ENCODE assay signal across 13 cellular contexts in genomic region chr7:103660455-103661371, GRCh38.
A peak's percentile ranks its signal among the peaks of the same experiment; 100 is the strongest.
DNase-seq lines count a peak whose midpoint lies in the region; ATAC-seq and TF ChIP-seq lines count a peak whose summit lies in the region.
"Had no signal": no experiment of that assay in that cellular context is flagged by ENCODE, and none has a peak within 500 bp of the region (broad histone marks: within the 10 kb centered on the region; RNA-seq: fewer than 3 reads in every experiment).

No MANE protein-coding gene starts in this region.

- peaks cover 3% of the 10 kb centered on the region for H3K27me3 Mint-ChIP-seq in GM23338 (ENCODE audit: insufficient read depth, low read depth, poor library complexity)

- CTCF ChIA-PET in PC-9 (lab: Charles Lee): no interaction called here

- H2AFZ ChIP-seq in GM23338 (0 out of 2 replicates have a peak overlapping the region, but pooled peaks have one; percentile 1), PC-9 (no peak overlapping the region)

- H3F3A ChIP-seq in GM23338 (replicated peaks; ENCODE audit: low read depth): no peaks in the 10 kb centered on the region
- H3F3A ChIP-seq in PC-9 (ENCODE audit: insufficient read depth, low read depth): peaks cover 5% of the 10 kb centered on the region; the same call in 1 of the 2 replicates

- no peaks in the 10 kb centered on the region for H3K4me1 ChIP-seq in GM23338 (ENCODE audit: insufficient read depth)
- H3K4me1 ChIP-seq in PC-9 (replicated peaks; ENCODE audit: insufficient read depth): peaks cover 18% of the 10 kb centered on the region
- no peaks in the 10 kb centered on the region for H3K4me1 ChIP-seq in mucosa of descending colon (ENCODE audit: low read depth)
- H3K4me1 ChIP-seq: heart left ventricle had no signal

- no peaks in the 10 kb centered on the region for H4K20me1 ChIP-seq in GM23338 (replicated peaks; ENCODE audit: insufficient read depth)
- no peaks in the 10 kb centered on the region for H4K20me1 ChIP-seq in PC-9 (ENCODE audit: insufficient read depth)

- POLR2A ChIA-PET in PC-9 (lab: Charles Lee; ENCODE audit: unreplicated experiment): no interaction called here

- H3K9me3 ChIP-seq in PC-9 (ENCODE audit: insufficient read depth, low read depth) (no peaks in the 10 kb centered on the region), mucosa of descending colon (no peaks in the 10 kb centered on the region)
- H3K9me3 ChIP-seq: heart left ventricle had no signal

- H3K27ac Mint-ChIP-seq in GM23338: no peak overlapping the region; the same call in 1 of the 2 replicates
- H3K27ac Mint-ChIP-seq: T-helper 17 cell had no signal

- H3K79me2 ChIP-seq in GM23338 (replicated peaks; ENCODE audit: insufficient read depth) (no peaks in the 10 kb centered on the region), PC-9 (ENCODE audit: low read depth) (no peaks in the 10 kb centered on the region)

- H3K36me3 ChIP-seq in GM23338 (ENCODE audit: insufficient read depth) (no peaks in the 10 kb centered on the region), PC-9 (ENCODE audit: low read depth) (no peaks in the 10 kb centered on the region), mucosa of descending colon (ENCODE audit: low read depth) (no peaks in the 10 kb centered on the region)
- H3K36me3 ChIP-seq: heart left ventricle had no signal

- H3K36me3 Mint-ChIP-seq in GM23338 (ENCODE audit: low read depth): no peaks in the 10 kb centered on the region

- H3K4me1 Mint-ChIP-seq in GM23338: no peaks in the 10 kb centered on the region
- H3K4me1 Mint-ChIP-seq: T-helper 17 cell had no signal

- no peak overlapping the region for H3K4me3 Mint-ChIP-seq in GM23338
- H3K4me3 Mint-ChIP-seq: T-helper 17 cell had no signal

- H3K4me3 ChIP-seq in GM23338 (no peak overlapping the region), PC-9 (no peak overlapping the region), fibroblast of mammary gland (ENCODE audit: control insufficient read depth, low read depth, low read length) (no peak overlapping the region), mucosa of descending colon (no peak overlapping the region)
- H3K4me3 ChIP-seq: heart left ventricle had no signal

- no peaks in the 10 kb centered on the region for H3K9me2 ChIP-seq in GM23338 (ENCODE audit: insufficient read depth)
- no peaks in the 10 kb centered on the region for H3K9me2 ChIP-seq in PC-9 (ENCODE audit: insufficient read depth)

- intact Hi-C loops in PC-9 (cut with micrococcal nuclease; ENCODE audit: unreplicated experiment): loop anchor here (2.0 to 5.0 kb wide), 2 partner anchors 28 to 67 kb away; no protein-coding TSS in a partner anchor
- intact Hi-C loops in mucosa of descending colon (cut with DNase I, micrococcal nuclease): no loop called here

- no peak overlapping the region for H3K4me2 ChIP-seq in GM23338
- H3K4me2 ChIP-seq in PC-9: peak overlapping the region; percentile 40

- H3K27me3 ChIP-seq in GM23338 (ENCODE audit: insufficient read depth) (no peaks in the 10 kb centered on the region), PC-9 (ENCODE audit: insufficient read depth, low read depth) (no peaks in the 10 kb centered on the region)
- H3K27me3 ChIP-seq: heart left ventricle had no signal

- no peak overlapping the region for H3K27ac ChIP-seq in GM23338 (ENCODE audit: low read depth)
- peak overlapping the region; percentile 70 for H3K27ac ChIP-seq in PC-9
- H3K27ac ChIP-seq: heart left ventricle had no signal

- ATAC-seq in GM23338: no peak
- no peak for ATAC-seq in GM21423 (IDR thresholded peaks at IDR 0.05; ENCODE audit: unreplicated experiment)
- ATAC-seq in mucosa of descending colon: no peak
- ATAC-seq in HG03139 (IDR thresholded peaks at IDR 0.05; ENCODE audit: unreplicated experiment): no peak
- ATAC-seq: heart left ventricle, T-helper 17 cell had no signal

- no peaks in the 10 kb centered on the region for H3K9me3 Mint-ChIP-seq in GM23338

- no peak for TF ChIP-seq CTCF in GM23338 (conservative IDR thresholded peaks at IDR 0.05; ENCODE audit: low read depth in 2 of 2)
- no peak for TF ChIP-seq CTCF in PC-9 (conservative IDR thresholded peaks at IDR 0.05)
- TF ChIP-seq CTCF in fibroblast of mammary gland (conservative IDR thresholded peaks at IDR 0.05; ENCODE audit: control insufficient read depth, insufficient read depth, low read depth, low read length): no peak
- TF ChIP-seq CTCF in mucosa of descending colon (IDR thresholded peaks at IDR 0.05): no peak

- DNase-seq in GM23338 (ENCODE audit: low spot score): no peak
- peak in 1 of 2 experiments; percentile 86 for DNase-seq in PC-9
- DNase-seq in fibroblast of mammary gland (ENCODE audit: low read depth): peak; percentile 69
- DNase-seq in renal cortical epithelial cell (ENCODE audit: low read depth): peak; percentile 94
- DNase-seq in mucosa of descending colon: no peak
- no peak for DNase-seq in KG1 (lab: John Stamatoyannopoulos, UW)
- DNase-seq: caudate nucleus; heart left ventricle; stimulated activated CD4-positive, alpha-beta T cell treated with anti-CD3 and anti-CD28 coated beads, Interleukin-4, amount 100 ng/mL, for 1 hour; substantia nigra; T-helper 17 cell had no signal

- BruUV-seq in PC-9 (replicated peaks; lab: Mats Ljungman, UMichigan): no TSS peak

TF ChIP-seq in GM23338, 12 proteins besides CTCF, POLR2A, EP300 and RAD21:
- no peak for TF ChIP-seq JUNB (IDR thresholded peaks at IDR 0.05; ENCODE audit: unreplicated experiment)
- no peak for TF ChIP-seq POLR2AphosphoS5 (IDR thresholded peaks at IDR 0.05; ENCODE audit: low read depth)
- TF ChIP-seq EZH2phosphoT487 (IDR thresholded peaks at IDR 0.05; ENCODE audit: unreplicated experiment): no peak

Comparison
In these comparisons a context has a peak if more than half of its experiments do, and no peak if none do; other contexts are left out.
1. DNase-seq: peak in fibroblast of mammary gland (single experiment) and renal cortical epithelial cell (single experiment); none in GM23338 (single experiment), mucosa of descending colon (0 of 3) and KG1 (single experiment).